ENCODE assay signal across 23 cellular contexts in genomic region chr10:126218778-126219649, GRCh38.
"Had no signal": no experiment of that assay in that cellular context is flagged by ENCODE, and none has a peak within 500 bp of the region (broad histone marks: within the 10 kb centered on the region; RNA-seq: fewer than 3 reads in every experiment).

No MANE protein-coding gene starts in this region.

- H3K27ac ChIP-seq: lower lobe of right lung, neutrophil, pancreas, right lobe of liver, thoracic aorta, tibial nerve, upper lobe of left lung had no signal

- H3K9me3 Mint-ChIP-seq: effector memory CD8-positive, alpha-beta T cell; immature natural killer cell; natural killer cell; stimulated activated naive B cell treated with anti-CD40 and anti-IgM and Interleukin-4, amounts not matched to agents 10 μg/mL and 1 μg/mL and 100 μg/mL, for 72 hours; stimulated activated naive CD8-positive, alpha-beta T cell treated with anti-CD3 and anti-CD28 coated beads, Interleukin-15, Interleukin-2, amounts not matched to agents 100 ng/mL and 50 ng/mL, for 24 hours had no signal

- H3K9me3 ChIP-seq: lower lobe of right lung, neutrophil, pancreas, right lobe of liver, thoracic aorta, tibial nerve, upper lobe of left lung had no signal

- H3K4me3 Mint-ChIP-seq: effector memory CD8-positive, alpha-beta T cell; immature natural killer cell; natural killer cell; stimulated activated naive B cell treated with anti-CD40 and anti-IgM and Interleukin-4, amounts not matched to agents 10 μg/mL and 1 μg/mL and 100 μg/mL, for 72 hours; stimulated activated naive CD8-positive, alpha-beta T cell treated with anti-CD3 and anti-CD28 coated beads, Interleukin-15, Interleukin-2, amounts not matched to agents 100 ng/mL and 50 ng/mL, for 24 hours had no signal

- H3K4me1 ChIP-seq: lower lobe of right lung, pancreas, right lobe of liver, upper lobe of left lung had no signal

- DNase-seq: cortex of kidney; effector memory CD8-positive, alpha-beta T cell; erythroblast; hypothalamus; immature natural killer cell; islet precursor cell; kidney glomerular epithelial cell; left colon; left ventricle myocardium superior; lower lobe of right lung; natural killer cell; pancreas; retina; right lobe of liver; small intestine; stimulated activated CD4-positive, alpha-beta T cell treated with anti-CD3 and anti-CD28 coated beads, Interleukin-15, amount 100 ng/mL, for 24 hours; stimulated activated CD4-positive, alpha-beta T cell treated with anti-CD3 and anti-CD28 coated beads, Interleukin-2, amount 100 ng/mL, for 48 hours; stimulated activated naive B cell treated with anti-CD40 and anti-IgM and Interleukin-4, amounts not matched to agents 10 μg/mL and 1 μg/mL and 100 μg/mL, for 72 hours; upper lobe of left lung had no signal

- H3K27me3 Mint-ChIP-seq: effector memory CD8-positive, alpha-beta T cell had no signal

- H3K36me3 Mint-ChIP-seq: immature natural killer cell; natural killer cell; stimulated activated naive B cell treated with anti-CD40 and anti-IgM and Interleukin-4, amounts not matched to agents 10 μg/mL and 1 μg/mL and 100 μg/mL, for 72 hours had no signal

- H3K4me3 ChIP-seq: lower lobe of right lung, pancreas, right lobe of liver, thoracic aorta, tibial nerve, upper lobe of left lung had no signal

- H3K36me3 ChIP-seq: lower lobe of right lung, neutrophil, pancreas, right lobe of liver, thoracic aorta, tibial nerve, upper lobe of left lung had no signal

- H3K27ac Mint-ChIP-seq: effector memory CD8-positive, alpha-beta T cell; immature natural killer cell; natural killer cell; stimulated activated naive B cell treated with anti-CD40 and anti-IgM and Interleukin-4, amounts not matched to agents 10 μg/mL and 1 μg/mL and 100 μg/mL, for 72 hours; stimulated activated naive CD8-positive, alpha-beta T cell treated with anti-CD3 and anti-CD28 coated beads, Interleukin-15, Interleukin-2, amounts not matched to agents 100 ng/mL and 50 ng/mL, for 24 hours had no signal

- H3K27me3 ChIP-seq: neutrophil, pancreas, right lobe of liver, tibial nerve, upper lobe of left lung had no signal

- H3K4me1 Mint-ChIP-seq: immature natural killer cell; natural killer cell; stimulated activated naive B cell treated with anti-CD40 and anti-IgM and Interleukin-4, amounts not matched to agents 10 μg/mL and 1 μg/mL and 100 μg/mL, for 72 hours had no signal
